In the genomic region with DNA sequence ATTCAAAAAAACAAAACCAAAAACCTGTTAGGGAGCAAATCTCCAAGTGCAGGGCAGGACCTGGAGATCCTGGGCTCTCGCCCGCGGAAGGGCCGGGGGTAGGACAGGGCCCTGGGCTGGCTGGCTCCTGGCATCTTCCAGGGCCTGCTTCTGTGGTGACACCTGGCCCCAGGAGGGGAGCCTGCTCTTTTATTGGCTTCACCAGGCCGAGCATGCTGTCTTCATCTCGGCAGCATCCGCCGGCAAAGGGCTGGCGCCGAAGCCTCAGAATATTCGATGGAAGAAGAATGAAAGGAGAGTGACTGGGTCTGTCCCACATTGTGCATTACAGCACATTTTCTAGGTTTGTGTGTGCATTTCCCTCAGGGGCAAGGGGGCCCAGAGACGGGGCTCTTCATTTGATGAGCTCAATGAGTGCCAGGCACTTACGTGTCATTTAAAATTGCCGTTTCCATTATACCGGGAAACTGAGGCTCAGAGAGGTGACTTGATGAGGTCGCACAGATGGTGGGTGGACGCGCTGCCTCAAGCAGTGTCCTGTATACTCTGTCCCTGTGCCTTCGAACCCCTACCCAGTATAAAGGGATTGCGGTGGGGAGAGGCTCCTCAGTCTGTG, we compare ENCODE assay signal across 8 cellular contexts.
DNase-seq lines count a peak whose midpoint lies in the region; ATAC-seq and TF ChIP-seq lines count a peak whose summit lies in the region.

No MANE protein-coding gene starts in this region.

- in situ Hi-C loops in gastrocnemius medialis (cut with MboI; ENCODE audit: low sequenced_read_pairs in 4 of 4), result loop anchor here in 2 of 4 donors (5.0 to 10.0 kb wide), 2 partner anchors 64 to 69 kb away; partner anchors contain the start of gene RBX1 (in 1 of the 2)

- H3K4me1 ChIP-seq in right atrium auricular region (peaks cover 0 to 14% of the 10 kb centered on the region in 2 donors), gastrocnemius medialis (peaks cover 5% of the 10 kb centered on the region in 2 donors)

- ATAC-seq in gastrocnemius medialis (no peak), GM18520 (IDR thresholded peaks at IDR 0.05; ENCODE audit: unreplicated experiment) (no peak)

- peaks cover 14% of the 10 kb centered on the region for H3K27me3 Mint-ChIP-seq in activated CD4-positive, alpha-beta T cell treated with anti-CD3 and anti-CD28 coated beads, Interleukin-2, amount 10 ng/mL, durations not matched to agents 7 days and 5 days
- H3K27me3 Mint-ChIP-seq in activated T-cell treated with anti-CD3 and anti-CD28 coated beads, Interleukin-2, amount 50 U/mL, for 24 hours, result no peaks in the 10 kb centered on the region

- H3K36me3 Mint-ChIP-seq in activated CD4-positive, alpha-beta T cell treated with anti-CD3 and anti-CD28 coated beads, Interleukin-2, amount 10 ng/mL, durations not matched to agents 7 days and 5 days (ENCODE audit: low read depth), result peaks cover 2% of the 10 kb centered on the region
- peaks cover 1% of the 10 kb centered on the region for H3K36me3 Mint-ChIP-seq in activated T-cell treated with anti-CD3 and anti-CD28 coated beads, Interleukin-2, amount 50 U/mL, for 24 hours (ENCODE audit: low read depth)

- CTCF ChIA-PET in activated CD4-positive, alpha-beta T cell treated with anti-CD3 and anti-CD28 coated beads, Interleukin-2, amount 10 ng/mL, durations not matched to agents 7 days and 5 days (lab: Charles Lee), result interaction anchor here (1.2 to 2.7 kb wide), 2 partner anchors 8 to 12 kb away, joined by 3 to 16 read pairs; no protein-coding TSS in a partner anchor

- H3K27me3 ChIP-seq in right atrium auricular region (no peaks in the 10 kb centered on the region), gastrocnemius medialis (no peaks in the 10 kb centered on the region)

- H3K36me3 ChIP-seq in right atrium auricular region (no peaks in the 10 kb centered on the region), gastrocnemius medialis (no peaks in the 10 kb centered on the region)

- peak overlapping the region; percentile 98 for H3K4me3 Mint-ChIP-seq in activated CD4-positive, alpha-beta T cell treated with anti-CD3 and anti-CD28 coated beads, Interleukin-2, amount 10 ng/mL, durations not matched to agents 7 days and 5 days
- peak overlapping the region; percentile 86 for H3K4me3 Mint-ChIP-seq in activated T-cell treated with anti-CD3 and anti-CD28 coated beads, Interleukin-2, amount 50 U/mL, for 24 hours

- H3K4me1 Mint-ChIP-seq in activated CD4-positive, alpha-beta T cell treated with anti-CD3 and anti-CD28 coated beads, Interleukin-2, amount 10 ng/mL, durations not matched to agents 7 days and 5 days, result peaks cover 25% of the 10 kb centered on the region
- peaks cover 20% of the 10 kb centered on the region for H3K4me1 Mint-ChIP-seq in activated T-cell treated with anti-CD3 and anti-CD28 coated beads, Interleukin-2, amount 50 U/mL, for 24 hours (ENCODE audit: low read depth)

- H3K9me3 ChIP-seq in right atrium auricular region, result no peaks in the 10 kb centered on the region
- no peaks in the 10 kb centered on the region for H3K9me3 ChIP-seq in gastrocnemius medialis

- peak; percentile 8 for DNase-seq in activated CD4-positive, alpha-beta T cell treated with anti-CD3 and anti-CD28 coated beads, Interleukin-2, amount 10 ng/mL, durations not matched to agents 7 days and 5 days
- DNase-seq in activated CD4-positive, alpha-beta T cell treated with anti-CD3 and anti-CD28 coated beads for 4 hours, result no peak
- DNase-seq in activated T-cell treated with anti-CD3 and anti-CD28 coated beads, Interleukin-2, amount 50 U/mL, for 24 hours, result peak; percentile 32
- DNase-seq in right atrium auricular region (ENCODE audit: low spot score), result no peak
- peak in 1 of 2 donors; percentile 16 for DNase-seq in gastrocnemius medialis
- DNase-seq in stimulated activated naive CD4-positive, alpha-beta T cell treated with Interleukin-2 at 50 U/mL for 16 hours (lab: John Stamatoyannopoulos, UW), result no peak
- DNase-seq in MV-4-11 (lab: John Stamatoyannopoulos, UW), result no peak

- peak overlapping the region; percentile 96 to 97 for H3K27ac ChIP-seq in right atrium auricular region
- H3K27ac ChIP-seq in gastrocnemius medialis, result peak overlapping the region; percentile 89 to 99 (median 94)

- H3K4me3 ChIP-seq in right atrium auricular region (peak overlapping the region; percentile 57 to 80), gastrocnemius medialis (peak overlapping the region; percentile 71 to 85 (median 81))

- no peaks in the 10 kb centered on the region for H3K9me3 Mint-ChIP-seq in activated CD4-positive, alpha-beta T cell treated with anti-CD3 and anti-CD28 coated beads, Interleukin-2, amount 10 ng/mL, durations not matched to agents 7 days and 5 days
- H3K9me3 Mint-ChIP-seq in activated T-cell treated with anti-CD3 and anti-CD28 coated beads, Interleukin-2, amount 50 U/mL, for 24 hours, result no peaks in the 10 kb centered on the region

- peak overlapping the region; percentile 100 for H3K27ac Mint-ChIP-seq in activated CD4-positive, alpha-beta T cell treated with anti-CD3 and anti-CD28 coated beads, Interleukin-2, amount 10 ng/mL, durations not matched to agents 7 days and 5 days
- peak overlapping the region; percentile 94 for H3K27ac Mint-ChIP-seq in activated T-cell treated with anti-CD3 and anti-CD28 coated beads, Interleukin-2, amount 50 U/mL, for 24 hours

- no peak for TF ChIP-seq POLR2A in gastrocnemius medialis (IDR thresholded peaks at IDR 0.05)

- intact Hi-C loops in gastrocnemius medialis (cut with DNase I; ENCODE audit: low total_unique reads), result loop anchor here (2.0 to 5.0 kb wide), 2 partner anchors 176 to 346 kb away; no protein-coding TSS in a partner anchor

- no peak for TF ChIP-seq CTCF in right atrium auricular region (IDR thresholded peaks at IDR 0.05)
- no peak for TF ChIP-seq CTCF in gastrocnemius medialis (IDR thresholded peaks at IDR 0.05 in 4 of 5, conservative IDR thresholded peaks at IDR 0.05 in 1 of 5)

- POLR2A ChIA-PET in activated CD4-positive, alpha-beta T cell treated with anti-CD3 and anti-CD28 coated beads, Interleukin-2, amount 10 ng/mL, durations not matched to agents 7 days and 5 days (lab: Charles Lee), result interaction anchor here (1.0 kb wide), 1 partner anchor 69 kb away, joined by 4 read pairs; the partner anchor contains the start of gene RBX1

Comparison
In these comparisons a context has a peak if more than half of its experiments do, and no peak if none do; other contexts are left out.
1. DNase-seq: peak in activated CD4-positive, alpha-beta T cell treated with anti-CD3 and anti-CD28 coated beads, Interleukin-2, amount 10 ng/mL, durations not matched to agents 7 days and 5 days (single experiment) and activated T-cell treated with anti-CD3 and anti-CD28 coated beads, Interleukin-2, amount 50 U/mL, for 24 hours (single experiment); none in activated CD4-positive, alpha-beta T cell treated with anti-CD3 and anti-CD28 coated beads for 4 hours (0 of 2), right atrium auricular region (single experiment), stimulated activated naive CD4-positive, alpha-beta T cell treated with Interleukin-2 at 50 U/mL for 16 hours (single experiment) and MV-4-11 (single experiment).